Comparison of ENCODE assay signal across 1 cellular context in genomic region chr1:152565115-152565514, GRCh38.
TF ChIP-seq lines count a peak whose summit lies in the region.

No MANE protein-coding gene starts in this region.

TF ChIP-seq in GM12878, 131 proteins besides CTCF, POLR2A, EP300 and RAD21:
- peak; percentile 66 for TF ChIP-seq RUNX3 (IDR thresholded peaks at IDR 0.05; ENCODE audit: low read length)
- peak; percentile 29; the same call in 1 of the 2 replicates for TF ChIP-seq EED (IDR thresholded peaks at IDR 0.05; ENCODE audit: low read depth)
- no peak for TF ChIP-seq CUX1 (IDR thresholded peaks at IDR 0.05; ENCODE audit: insufficient replicate concordance, low read depth, low read length)
- 0 out of 2 replicates have a peak, but pooled peaks have one; percentile 19 for TF ChIP-seq BCL11A (IDR thresholded peaks at IDR 0.05; ENCODE audit: low read depth, low read length)
- TF ChIP-seq JUNB (IDR thresholded peaks at IDR 0.05), result peak; percentile 88
- TF ChIP-seq NFIC (IDR thresholded peaks at IDR 0.05; ENCODE audit: low read depth, low read length), result peak; percentile 62; the same call in 1 of the 2 replicates
- no peak for TF ChIP-seq ZNF207 (IDR thresholded peaks at IDR 0.05; ENCODE audit: borderline replicate concordance)
- TF ChIP-seq ETV6 (conservative IDR thresholded peaks at IDR 0.05 in 1 of 2, IDR thresholded peaks at IDR 0.05 in 1 of 2; ENCODE audit: borderline replicate concordance in 1 of 2, low read depth in 1 of 2), result peak in 1 of 2 experiments; percentile 59; a peak in 1 of 4 replicates
- no peak for TF ChIP-seq KAT2A (conservative IDR thresholded peaks at IDR 0.05; ENCODE audit: control insufficient read depth, low read depth, low read length)
- TF ChIP-seq MEF2A (IDR thresholded peaks at IDR 0.05; ENCODE audit: insufficient read depth, low read depth, low read length), result peak; percentile 59; the same call in 1 of the 2 replicates
- TF ChIP-seq IKZF2 (IDR thresholded peaks at IDR 0.05), result peak in 1 of 2 experiments; percentile 14; a peak in 1 of 4 replicates
- TF ChIP-seq ATF2 (IDR thresholded peaks at IDR 0.05; ENCODE audit: low read length), result 0 out of 2 replicates have a peak, but pooled peaks have one; percentile 51
- no peak for TF ChIP-seq SRF (IDR thresholded peaks at IDR 0.05; ENCODE audit: low read depth in 2 of 2, low read length in 2 of 2)
- peak; percentile 75; the same call in 1 of the 2 replicates for TF ChIP-seq IRF4 (IDR thresholded peaks at IDR 0.05; ENCODE audit: low read depth, low read length)
